ENCODE assay signal across 13 cellular contexts in genomic region chr3:14525685-14526631, GRCh38. TPM values are rescaled to one million over a fixed set of nuclear protein-coding genes. Genes with fewer than 3 reads are reported as not detected.
A peak's percentile ranks its signal among the peaks of the same experiment; 100 is the strongest.
DNase-seq lines count a peak whose midpoint lies in the region; ATAC-seq and TF ChIP-seq lines count a peak whose summit lies in the region.
"Had no signal": no experiment of that assay in that cellular context is flagged by ENCODE, and none has a peak within 500 bp of the region (broad histone marks: within the 10 kb centered on the region; RNA-seq: fewer than 3 reads in every experiment).

No MANE protein-coding gene starts in this region.

- no peak overlapping the region for H2BK15ac ChIP-seq in mesendoderm (replicated peaks; ENCODE audit: low read depth)

- H3K4me1 ChIP-seq in mesendoderm (ENCODE audit: control insufficient read depth, low read depth, low read length) (peaks cover 4% of the 10 kb centered on the region), vagina (peaks cover 38% of the 10 kb centered on the region)

- H2AK5ac ChIP-seq in mesendoderm (ENCODE audit: low read length) = no peak overlapping the region

- no CpG with 5 or more reads among the region's 17 CpGs for WGBS in mesendoderm (ENCODE audit: extremely low coverage, insufficient coverage, low lambda C conversion rate)

- H3K27ac ChIP-seq in coronary artery = peak overlapping the region; percentile 56 to 80
- H3K27ac ChIP-seq in mesendoderm (ENCODE audit: low read depth, low read length) = peak overlapping the region; percentile 25
- peak overlapping the region; percentile 66 for H3K27ac ChIP-seq in vagina

- H3K9ac ChIP-seq in mesendoderm (ENCODE audit: low read length) = peak overlapping the region; percentile 23

- no peak overlapping the region for H4K8ac ChIP-seq in mesendoderm (ENCODE audit: low read depth, low read length)

- H3K4ac ChIP-seq in mesendoderm (ENCODE audit: low read depth, low read length) = peak overlapping the region; percentile 74

- no peak overlapping the region for H4K5ac ChIP-seq in mesendoderm (ENCODE audit: low read length)

- H3K9me3 ChIP-seq in vagina = no peaks in the 10 kb centered on the region

- H2BK5ac ChIP-seq in mesendoderm (ENCODE audit: low read length) = no peak overlapping the region

- no peaks in the 10 kb centered on the region for H3K4me1 Mint-ChIP-seq in natural killer cell treated with Interleukin-12 subunit alpha and Interleukin-12 subunit beta and Interleukin-15 and Interleukin-18, amount 100 ng/mL, for 72 hours (ENCODE audit: low read depth in 2 of 2)
- H3K4me1 Mint-ChIP-seq in natural killer cell (no peaks in the 10 kb centered on the region), progenitor cell of endocrine pancreas (ENCODE audit: low read depth) (no peaks in the 10 kb centered on the region)

- peak overlapping the region; percentile 57 for H3K4me3 ChIP-seq in coronary artery
- H3K4me3 ChIP-seq in mesendoderm (ENCODE audit: low read length) = no peak overlapping the region
- H3K4me3 ChIP-seq in vagina = peak overlapping the region in 1 of 2 donors; percentile 16

- H3K79me2 ChIP-seq in mesendoderm (ENCODE audit: control insufficient read depth, insufficient read depth, low read length) = no peaks in the 10 kb centered on the region

- no peak overlapping the region for H2BK120ac ChIP-seq in mesendoderm (ENCODE audit: low read depth, low read length)

- H3K4me2 ChIP-seq in mesendoderm (ENCODE audit: low read length) = no peak overlapping the region

- H3K23ac ChIP-seq in mesendoderm (ENCODE audit: low read length) = peak overlapping the region; percentile 67

- peak overlapping the region; percentile 74 for H3K56ac ChIP-seq in mesendoderm (ENCODE audit: low read length)

- H3K36me3 Mint-ChIP-seq in natural killer cell treated with Interleukin-12 subunit alpha and Interleukin-12 subunit beta and Interleukin-15 and Interleukin-18, amount 100 ng/mL, for 72 hours = no peaks in the 10 kb centered on the region
- H3K36me3 Mint-ChIP-seq in natural killer cell = no peaks in the 10 kb centered on the region
- peaks cover 1% of the 10 kb centered on the region for H3K36me3 Mint-ChIP-seq in progenitor cell of endocrine pancreas (ENCODE audit: insufficient read depth)
- H3K36me3 Mint-ChIP-seq: CD8-positive, alpha-beta T cell had no signal

- H3K27me3 ChIP-seq in mesendoderm (ENCODE audit: insufficient read depth, low read length, poor library complexity) = no peaks in the 10 kb centered on the region
- no peaks in the 10 kb centered on the region for H3K27me3 ChIP-seq in vagina

- no peaks in the 10 kb centered on the region for H3K79me1 ChIP-seq in mesendoderm (ENCODE audit: low read length)

- intact Hi-C loops in natural killer cell (cut with micrococcal nuclease) (no loop called here), vagina (cut with DNase I) (no loop called here)

- H3K36me3 ChIP-seq in mesendoderm (ENCODE audit: control insufficient read depth, insufficient read depth, low read length) (no peaks in the 10 kb centered on the region), vagina (no peaks in the 10 kb centered on the region)

- H3K27ac Mint-ChIP-seq in natural killer cell treated with Interleukin-12 subunit alpha and Interleukin-12 subunit beta and Interleukin-15 and Interleukin-18, amount 100 ng/mL, for 72 hours = no peak overlapping the region
- H3K27ac Mint-ChIP-seq in natural killer cell (no peak overlapping the region), progenitor cell of endocrine pancreas (no peak overlapping the region)
- H3K27ac Mint-ChIP-seq: CD8-positive, alpha-beta T cell had no signal

- DNase-seq in natural killer cell treated with Interleukin-12 subunit alpha and Interleukin-12 subunit beta and Interleukin-15 and Interleukin-18, amount 100 ng/mL, for 72 hours (ENCODE audit: low spot score) = peak; percentile 50
- no peak for DNase-seq in natural killer cell
- no peak for DNase-seq in coronary artery (ENCODE audit: low spot score)
- peak; percentile 82 for DNase-seq in mesendoderm
- no peak for DNase-seq in vagina (ENCODE audit: extremely low spot score in 2 of 2)
- no peak for DNase-seq in progenitor cell of endocrine pancreas (ENCODE audit: low spot score, unreplicated experiment)
- no peak for DNase-seq in COR-L47 (lab: John Stamatoyannopoulos, UW)
- no peak for DNase-seq in NCI-H2107 treated with DMSO at 0.1 percent for 48 hours (lab: John Stamatoyannopoulos, UW; ENCODE audit: unreplicated experiment)
- DNase-seq: activated T-cell treated with anti-CD3 and anti-CD28 coated beads for 4 hours; CD8-positive, alpha-beta T cell; effector memory CD4-positive, alpha-beta T cell; NCI-H345 had no signal

- ATAC-seq in natural killer cell treated with Interleukin-12 subunit alpha and Interleukin-12 subunit beta and Interleukin-15 and Interleukin-18, amount 100 ng/mL, for 72 hours = no peak
- ATAC-seq in natural killer cell = no peak
- ATAC-seq: CD8-positive, alpha-beta T cell had no signal

- TF ChIP-seq CTCF in natural killer cell (IDR thresholded peaks at IDR 0.05) (no peak), coronary artery (IDR thresholded peaks at IDR 0.05) (no peak), vagina (IDR thresholded peaks at IDR 0.05) (no peak), progenitor cell of endocrine pancreas (IDR thresholded peaks at IDR 0.05; ENCODE audit: unreplicated experiment) (no peak)

- TF ChIP-seq POLR2A in vagina (IDR thresholded peaks at IDR 0.05) = no peak

- no peak overlapping the region for H3K4me3 Mint-ChIP-seq in natural killer cell treated with Interleukin-12 subunit alpha and Interleukin-12 subunit beta and Interleukin-15 and Interleukin-18, amount 100 ng/mL, for 72 hours
- H3K4me3 Mint-ChIP-seq in natural killer cell = no peak overlapping the region
- H3K4me3 Mint-ChIP-seq in progenitor cell of endocrine pancreas (ENCODE audit: low read depth) = no peak overlapping the region
- H3K4me3 Mint-ChIP-seq: CD8-positive, alpha-beta T cell had no signal

- H3K9me3 Mint-ChIP-seq in natural killer cell treated with Interleukin-12 subunit alpha and Interleukin-12 subunit beta and Interleukin-15 and Interleukin-18, amount 100 ng/mL, for 72 hours = no peaks in the 10 kb centered on the region
- H3K9me3 Mint-ChIP-seq in natural killer cell (no peaks in the 10 kb centered on the region), progenitor cell of endocrine pancreas (ENCODE audit: low read depth) (peaks cover 4% of the 10 kb centered on the region)
- H3K9me3 Mint-ChIP-seq: CD8-positive, alpha-beta T cell had no signal

- H3K18ac ChIP-seq in mesendoderm (ENCODE audit: low read length) = peak overlapping the region; percentile 7

- peaks cover 25 to 32% of the 10 kb centered on the region in 2 donors for H3K27me3 Mint-ChIP-seq in natural killer cell treated with Interleukin-12 subunit alpha and Interleukin-12 subunit beta and Interleukin-15 and Interleukin-18, amount 100 ng/mL, for 72 hours
- H3K27me3 Mint-ChIP-seq in natural killer cell (ENCODE audit: low read depth in 2 of 2) (peaks cover 18 to 23% of the 10 kb centered on the region in 2 donors), progenitor cell of endocrine pancreas (peaks cover 11% of the 10 kb centered on the region)

RNA-seq across cellular contexts. Expression of gene GRIP2, which starts 14.2 kb away (rescaled TPM):
- not detected for total RNA-seq in natural killer cell treated with Interleukin-12 subunit alpha and Interleukin-12 subunit beta and Interleukin-15 and Interleukin-18, amount 100 ng/mL, for 72 hours
- total RNA-seq in natural killer cell (not detected), vagina (0.98 TPM), progenitor cell of endocrine pancreas (11.2 and 11.6 TPM in 2 replicates)
- 0.66 TPM for polyA plus RNA-seq in mesendoderm (2013, experiment 1 of 2)
- 0.64 TPM for polyA plus RNA-seq in mesendoderm (2013, experiment 2 of 2)
- total RNA-seq: CD8-positive, alpha-beta T cell; lung microvascular endothelial cell had no signal

Comparison
In these comparisons a context has a peak if more than half of its experiments do, and no peak if none do; other contexts are left out.
1. DNase-seq: peak in natural killer cell treated with Interleukin-12 subunit alpha and Interleukin-12 subunit beta and Interleukin-15 and Interleukin-18, amount 100 ng/mL, for 72 hours (single experiment) and mesendoderm (single experiment); none in natural killer cell (single experiment), coronary artery (single experiment), vagina (0 of 2), progenitor cell of endocrine pancreas (single experiment), COR-L47 (single experiment) and NCI-H2107 treated with DMSO at 0.1 percent for 48 hours (single experiment).
2. Peak in every context shown above with its lines, with median percentiles within 50 percentile points of each other: H3K27ac ChIP-seq.